Comparison of ENCODE assay signal across 16 cellular contexts in genomic region chr18:31516432-31516831, GRCh38.
"Had no signal": no experiment of that assay in that cellular context is flagged by ENCODE, and none has a peak within 500 bp of the region (broad histone marks: within the 10 kb centered on the region; RNA-seq: fewer than 3 reads in every experiment).

No MANE protein-coding gene starts in this region.

- ATAC-seq: effector memory CD8-positive, alpha-beta T cell; left cardiac atrium; lower lobe of right lung; natural killer cell treated with Interleukin-12 subunit alpha and Interleukin-12 subunit beta and Interleukin-15 and Interleukin-18, amount 100 ng/mL, for 72 hours; sciatic nerve; stimulated activated effector memory CD8-positive, alpha-beta T cell treated with anti-CD3 and anti-CD28 coated beads, Interleukin-12 subunit alpha, Interleukin-12 subunit beta, amount 100 ng/mL, for 72 hours had no signal

- H3K4me1 Mint-ChIP-seq: stimulated activated effector memory CD8-positive, alpha-beta T cell treated with anti-CD3 and anti-CD28 coated beads, Interleukin-12 subunit alpha, Interleukin-12 subunit beta, amount 100 ng/mL, for 72 hours had no signal

- H3K27me3 ChIP-seq: cardiac muscle cell, stomach had no signal

- DNase-seq: activated CD4-positive, alpha-beta T cell treated with anti-CD3 and anti-CD28 coated beads, Interleukin-2, amount 50 U/mL, for 48 hours; effector memory CD8-positive, alpha-beta T cell; left cardiac atrium; lower lobe of right lung; stimulated activated CD4-positive, alpha-beta T cell treated with anti-CD3 and anti-CD28 coated beads, Interleukin-4, amount 100 ng/mL, for 24 hours; stomach; WERI-Rb-1 had no signal

- H3K4me3 Mint-ChIP-seq: activated naive CD8-positive, alpha-beta T cell; activated T-helper 1 cell treated with anti-CD3 and anti-CD28 coated beads, Interleukin-12 subunit alpha, Interleukin-12 subunit beta, Interleukin-2, Interleukin-4 antibody, amounts not matched to agents 30 ng/mL and 10 ng/mL and 1 ng/mL, durations not matched to agents 14 hours and 24 hours and 36 hours; effector memory CD8-positive, alpha-beta T cell; natural killer cell treated with Interleukin-12 subunit alpha and Interleukin-12 subunit beta and Interleukin-15 and Interleukin-18, amount 100 ng/mL, for 72 hours; stimulated activated effector memory CD8-positive, alpha-beta T cell treated with anti-CD3 and anti-CD28 coated beads, Interleukin-12 subunit alpha, Interleukin-12 subunit beta, amount 100 ng/mL, for 72 hours; type B pancreatic cell had no signal

- H3K4me2 ChIP-seq: smooth muscle cell had no signal

- H3K27me3 Mint-ChIP-seq: type B pancreatic cell had no signal

- H2AFZ ChIP-seq: parathyroid adenoma had no signal

- H3K4me3 ChIP-seq: cardiac muscle cell, lower lobe of right lung, smooth muscle cell, stomach had no signal

- H3K36me3 Mint-ChIP-seq: activated naive CD8-positive, alpha-beta T cell; natural killer cell treated with Interleukin-12 subunit alpha and Interleukin-12 subunit beta and Interleukin-15 and Interleukin-18, amount 100 ng/mL, for 72 hours; stimulated activated effector memory CD8-positive, alpha-beta T cell treated with anti-CD3 and anti-CD28 coated beads, Interleukin-12 subunit alpha, Interleukin-12 subunit beta, amount 100 ng/mL, for 72 hours had no signal

- H3K9me3 ChIP-seq: lower lobe of right lung, stomach had no signal

- H3K27ac Mint-ChIP-seq: activated naive CD8-positive, alpha-beta T cell; activated T-helper 1 cell treated with anti-CD3 and anti-CD28 coated beads, Interleukin-12 subunit alpha, Interleukin-12 subunit beta, Interleukin-2, Interleukin-4 antibody, amounts not matched to agents 30 ng/mL and 10 ng/mL and 1 ng/mL, durations not matched to agents 14 hours and 24 hours and 36 hours; effector memory CD8-positive, alpha-beta T cell; natural killer cell treated with Interleukin-12 subunit alpha and Interleukin-12 subunit beta and Interleukin-15 and Interleukin-18, amount 100 ng/mL, for 72 hours; stimulated activated effector memory CD8-positive, alpha-beta T cell treated with anti-CD3 and anti-CD28 coated beads, Interleukin-12 subunit alpha, Interleukin-12 subunit beta, amount 100 ng/mL, for 72 hours; type B pancreatic cell had no signal

- H3K36me3 ChIP-seq: lower lobe of right lung had no signal

- H3K27ac ChIP-seq: cardiac muscle cell, lower lobe of right lung, parathyroid adenoma, stomach, WERI-Rb-1 had no signal

- H3K9me3 Mint-ChIP-seq: activated T-helper 1 cell treated with anti-CD3 and anti-CD28 coated beads, Interleukin-12 subunit alpha, Interleukin-12 subunit beta, Interleukin-2, Interleukin-4 antibody, amounts not matched to agents 30 ng/mL and 10 ng/mL and 1 ng/mL, durations not matched to agents 14 hours and 24 hours and 36 hours; effector memory CD8-positive, alpha-beta T cell; natural killer cell treated with Interleukin-12 subunit alpha and Interleukin-12 subunit beta and Interleukin-15 and Interleukin-18, amount 100 ng/mL, for 72 hours; stimulated activated effector memory CD8-positive, alpha-beta T cell treated with anti-CD3 and anti-CD28 coated beads, Interleukin-12 subunit alpha, Interleukin-12 subunit beta, amount 100 ng/mL, for 72 hours; type B pancreatic cell had no signal

- H3K4me1 ChIP-seq: lower lobe of right lung, stomach had no signal
